Comparison of ENCODE assay signal across 1 cellular context in the genomic region with DNA sequence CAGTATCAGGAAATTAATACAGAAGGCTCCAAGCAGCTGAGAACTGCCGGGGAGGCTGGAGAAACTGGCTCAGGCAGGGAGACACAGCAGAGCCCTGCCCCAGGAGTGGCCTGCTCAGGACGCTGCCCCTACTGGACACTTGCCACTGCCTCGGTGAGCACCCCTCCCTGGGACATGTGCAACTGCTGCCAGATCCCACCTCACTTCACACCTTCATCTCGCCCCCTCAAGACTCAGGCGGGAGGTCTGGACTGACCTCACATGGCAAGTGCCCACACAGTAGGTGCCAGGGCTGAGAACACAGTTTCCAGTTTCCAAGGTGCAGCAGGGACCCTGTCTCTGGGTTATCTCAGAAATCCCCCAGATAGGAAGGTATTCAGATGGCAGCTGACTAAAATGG.
TF ChIP-seq lines count a peak whose summit lies in the region.

No MANE protein-coding gene starts in this region.

TF ChIP-seq in GM23338, 12 proteins besides CTCF, POLR2A, EP300 and RAD21:
- TF ChIP-seq CREB1 (CRISPR knock-in tag; IDR thresholded peaks at IDR 0.05; ENCODE audit: low read depth) = no peak
- no peak for TF ChIP-seq POLR2AphosphoS5 (IDR thresholded peaks at IDR 0.05; ENCODE audit: low read depth)
- TF ChIP-seq ZNF331 (CRISPR knock-in tag; IDR thresholded peaks at IDR 0.05; ENCODE audit: low read depth) = no peak
- no peak for TF ChIP-seq NANOG (IDR thresholded peaks at IDR 0.05; ENCODE audit: borderline replicate concordance)
- TF ChIP-seq EZH2phosphoT487 (IDR thresholded peaks at IDR 0.05; ENCODE audit: unreplicated experiment) = no peak
- no peak for TF ChIP-seq STAT1 (IDR thresholded peaks at IDR 0.05; ENCODE audit: unreplicated experiment)
- TF ChIP-seq EZH2 (IDR thresholded peaks at IDR 0.05; ENCODE audit: low read depth, unreplicated experiment) = no peak
- no peak for TF ChIP-seq JUNB (IDR thresholded peaks at IDR 0.05; ENCODE audit: unreplicated experiment)
- TF ChIP-seq, protein P1, sequence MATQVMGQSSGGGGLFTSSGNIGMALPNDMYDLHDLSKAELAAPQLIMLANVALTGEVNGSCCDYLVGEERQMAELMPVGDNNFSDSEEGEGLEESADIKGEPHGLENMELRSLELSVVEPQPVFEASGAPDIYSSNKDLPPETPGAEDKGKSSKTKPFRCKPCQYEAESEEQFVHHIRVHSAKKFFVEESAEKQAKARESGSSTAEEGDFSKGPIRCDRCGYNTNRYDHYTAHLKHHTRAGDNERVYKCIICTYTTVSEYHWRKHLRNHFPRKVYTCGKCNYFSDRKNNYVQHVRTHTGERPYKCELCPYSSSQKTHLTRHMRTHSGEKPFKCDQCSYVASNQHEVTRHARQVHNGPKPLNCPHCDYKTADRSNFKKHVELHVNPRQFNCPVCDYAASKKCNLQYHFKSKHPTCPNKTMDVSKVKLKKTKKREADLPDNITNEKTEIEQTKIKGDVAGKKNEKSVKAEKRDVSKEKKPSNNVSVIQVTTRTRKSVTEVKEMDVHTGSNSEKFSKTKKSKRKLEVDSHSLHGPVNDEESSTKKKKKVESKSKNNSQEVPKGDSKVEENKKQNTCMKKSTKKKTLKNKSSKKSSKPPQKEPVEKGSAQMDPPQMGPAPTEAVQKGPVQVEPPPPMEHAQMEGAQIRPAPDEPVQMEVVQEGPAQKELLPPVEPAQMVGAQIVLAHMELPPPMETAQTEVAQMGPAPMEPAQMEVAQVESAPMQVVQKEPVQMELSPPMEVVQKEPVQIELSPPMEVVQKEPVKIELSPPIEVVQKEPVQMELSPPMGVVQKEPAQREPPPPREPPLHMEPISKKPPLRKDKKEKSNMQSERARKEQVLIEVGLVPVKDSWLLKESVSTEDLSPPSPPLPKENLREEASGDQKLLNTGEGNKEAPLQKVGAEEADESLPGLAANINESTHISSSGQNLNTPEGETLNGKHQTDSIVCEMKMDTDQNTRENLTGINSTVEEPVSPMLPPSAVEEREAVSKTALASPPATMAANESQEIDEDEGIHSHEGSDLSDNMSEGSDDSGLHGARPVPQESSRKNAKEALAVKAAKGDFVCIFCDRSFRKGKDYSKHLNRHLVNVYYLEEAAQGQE (IDR thresholded peaks at IDR 0.05; ENCODE audit: unreplicated experiment) = no peak
- TF ChIP-seq ZNF114 (CRISPR knock-in tag; IDR thresholded peaks at IDR 0.05) = no peak
- TF ChIP-seq, protein P2, sequence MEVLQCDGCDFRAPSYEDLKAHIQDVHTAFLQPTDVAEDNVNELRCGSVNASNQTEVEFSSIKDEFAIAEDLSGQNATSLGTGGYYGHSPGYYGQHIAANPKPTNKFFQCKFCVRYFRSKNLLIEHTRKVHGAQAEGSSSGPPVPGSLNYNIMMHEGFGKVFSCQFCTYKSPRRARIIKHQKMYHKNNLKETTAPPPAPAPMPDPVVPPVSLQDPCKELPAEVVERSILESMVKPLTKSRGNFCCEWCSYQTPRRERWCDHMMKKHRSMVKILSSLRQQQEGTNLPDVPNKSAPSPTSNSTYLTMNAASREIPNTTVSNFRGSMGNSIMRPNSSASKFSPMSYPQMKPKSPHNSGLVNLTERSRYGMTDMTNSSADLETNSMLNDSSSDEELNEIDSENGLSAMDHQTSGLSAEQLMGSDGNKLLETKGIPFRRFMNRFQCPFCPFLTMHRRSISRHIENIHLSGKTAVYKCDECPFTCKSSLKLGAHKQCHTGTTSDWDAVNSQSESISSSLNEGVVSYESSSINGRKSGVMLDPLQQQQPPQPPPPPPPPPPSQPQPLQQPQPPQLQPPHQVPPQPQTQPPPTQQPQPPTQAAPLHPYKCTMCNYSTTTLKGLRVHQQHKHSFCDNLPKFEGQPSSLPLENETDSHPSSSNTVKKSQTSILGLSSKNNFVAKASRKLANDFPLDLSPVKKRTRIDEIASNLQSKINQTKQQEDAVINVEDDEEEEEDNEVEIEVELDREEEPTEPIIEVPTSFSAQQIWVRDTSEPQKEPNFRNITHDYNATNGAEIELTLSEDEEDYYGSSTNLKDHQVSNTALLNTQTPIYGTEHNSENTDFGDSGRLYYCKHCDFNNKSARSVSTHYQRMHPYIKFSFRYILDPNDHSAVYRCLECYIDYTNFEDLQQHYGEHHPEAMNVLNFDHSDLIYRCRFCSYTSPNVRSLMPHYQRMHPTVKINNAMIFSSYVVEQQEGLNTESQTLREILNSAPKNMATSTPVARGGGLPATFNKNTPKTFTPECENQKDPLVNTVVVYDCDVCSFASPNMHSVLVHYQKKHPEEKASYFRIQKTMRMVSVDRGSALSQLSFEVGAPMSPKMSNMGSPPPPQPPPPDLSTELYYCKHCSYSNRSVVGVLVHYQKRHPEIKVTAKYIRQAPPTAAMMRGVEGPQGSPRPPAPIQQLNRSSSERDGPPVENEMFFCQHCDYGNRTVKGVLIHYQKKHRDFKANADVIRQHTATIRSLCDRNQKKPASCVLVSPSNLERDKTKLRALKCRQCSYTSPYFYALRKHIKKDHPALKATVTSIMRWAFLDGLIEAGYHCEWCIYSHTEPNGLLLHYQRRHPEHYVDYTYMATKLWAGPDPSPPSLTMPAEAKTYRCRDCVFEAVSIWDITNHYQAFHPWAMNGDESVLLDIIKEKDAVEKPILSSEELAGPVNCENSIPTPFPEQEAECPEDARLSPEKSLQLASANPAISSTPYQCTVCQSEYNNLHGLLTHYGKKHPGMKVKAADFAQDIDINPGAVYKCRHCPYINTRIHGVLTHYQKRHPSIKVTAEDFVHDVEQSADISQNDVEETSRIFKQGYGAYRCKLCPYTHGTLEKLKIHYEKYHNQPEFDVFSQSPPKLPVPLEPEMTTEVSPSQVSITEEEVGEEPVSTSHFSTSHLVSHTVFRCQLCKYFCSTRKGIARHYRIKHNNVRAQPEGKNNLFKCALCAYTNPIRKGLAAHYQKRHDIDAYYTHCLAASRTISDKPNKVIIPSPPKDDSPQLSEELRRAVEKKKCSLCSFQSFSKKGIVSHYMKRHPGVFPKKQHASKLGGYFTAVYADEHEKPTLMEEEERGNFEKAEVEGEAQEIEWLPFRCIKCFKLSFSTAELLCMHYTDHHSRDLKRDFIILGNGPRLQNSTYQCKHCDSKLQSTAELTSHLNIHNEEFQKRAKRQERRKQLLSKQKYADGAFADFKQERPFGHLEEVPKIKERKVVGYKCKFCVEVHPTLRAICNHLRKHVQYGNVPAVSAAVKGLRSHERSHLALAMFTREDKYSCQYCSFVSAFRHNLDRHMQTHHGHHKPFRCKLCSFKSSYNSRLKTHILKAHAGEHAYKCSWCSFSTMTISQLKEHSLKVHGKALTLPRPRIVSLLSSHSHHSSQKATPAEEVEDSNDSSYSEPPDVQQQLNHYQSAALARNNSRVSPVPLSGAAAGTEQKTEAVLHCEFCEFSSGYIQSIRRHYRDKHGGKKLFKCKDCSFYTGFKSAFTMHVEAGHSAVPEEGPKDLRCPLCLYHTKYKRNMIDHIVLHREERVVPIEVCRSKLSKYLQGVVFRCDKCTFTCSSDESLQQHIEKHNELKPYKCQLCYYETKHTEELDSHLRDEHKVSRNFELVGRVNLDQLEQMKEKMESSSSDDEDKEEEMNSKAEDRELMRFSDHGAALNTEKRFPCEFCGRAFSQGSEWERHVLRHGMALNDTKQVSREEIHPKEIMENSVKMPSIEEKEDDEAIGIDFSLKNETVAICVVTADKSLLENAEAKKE (CRISPR knock-in tag; IDR thresholded peaks at IDR 0.05) = no peak
- TF ChIP-seq, protein P3, sequence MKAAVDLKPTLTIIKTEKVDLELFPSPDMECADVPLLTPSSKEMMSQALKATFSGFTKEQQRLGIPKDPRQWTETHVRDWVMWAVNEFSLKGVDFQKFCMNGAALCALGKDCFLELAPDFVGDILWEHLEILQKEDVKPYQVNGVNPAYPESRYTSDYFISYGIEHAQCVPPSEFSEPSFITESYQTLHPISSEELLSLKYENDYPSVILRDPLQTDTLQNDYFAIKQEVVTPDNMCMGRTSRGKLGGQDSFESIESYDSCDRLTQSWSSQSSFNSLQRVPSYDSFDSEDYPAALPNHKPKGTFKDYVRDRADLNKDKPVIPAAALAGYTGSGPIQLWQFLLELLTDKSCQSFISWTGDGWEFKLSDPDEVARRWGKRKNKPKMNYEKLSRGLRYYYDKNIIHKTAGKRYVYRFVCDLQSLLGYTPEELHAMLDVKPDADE (IDR thresholded peaks at IDR 0.05) = no peak
